Comparison of ENCODE assay signal across 21 cellular contexts in the genomic region with DNA sequence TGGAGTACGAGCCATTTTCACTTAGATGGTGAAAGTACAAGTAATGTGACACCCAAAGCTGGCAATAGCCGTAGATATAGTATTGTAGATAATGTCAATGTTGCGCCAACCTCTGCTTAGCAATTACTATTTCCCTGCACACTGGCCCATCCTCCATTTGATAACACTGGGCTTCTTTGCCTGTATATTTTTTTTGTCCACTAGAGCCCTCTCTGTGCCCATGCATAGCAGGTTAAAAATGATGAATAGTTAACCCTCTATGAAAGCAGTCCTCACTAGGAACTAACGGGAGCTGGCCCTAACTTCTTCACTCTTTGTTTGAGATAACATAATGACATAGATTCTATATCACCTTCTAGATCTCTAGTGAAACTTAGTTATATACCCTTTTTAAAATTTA.
A peak's percentile ranks its signal among the peaks of the same experiment; 100 is the strongest.
DNase-seq lines count a peak whose midpoint lies in the region; ATAC-seq, FAIRE-seq and TF ChIP-seq lines count a peak whose summit lies in the region.
"Had no signal": no experiment of that assay in that cellular context is flagged by ENCODE, and none has a peak within 500 bp of the region (broad histone marks: within the 10 kb centered on the region; RNA-seq: fewer than 3 reads in every experiment).

No MANE protein-coding gene starts in this region.

- H3K23ac ChIP-seq in H9 (ENCODE audit: insufficient read length, low read depth, low read length) = no peak overlapping the region
- no peak overlapping the region for H3K23ac ChIP-seq in neuronal stem cell (ENCODE audit: low read depth, low read length, poor library complexity)

- H3K27me3 ChIP-seq in BE2C = no peaks in the 10 kb centered on the region
- H3K27me3 ChIP-seq in H9 (ENCODE audit: insufficient read depth, low read length) = no peaks in the 10 kb centered on the region
- H3K27me3 ChIP-seq in kidney epithelial cell (ENCODE audit: control insufficient read depth, insufficient read depth, low read length) = no peaks in the 10 kb centered on the region
- H3K27me3 ChIP-seq in neuronal stem cell (ENCODE audit: control insufficient read depth in 3 of 3, insufficient read depth in 3 of 3, low read depth in 1 of 3, low read length in 3 of 3) = no peaks in the 10 kb centered on the region
- H3K27me3 ChIP-seq: Peyer's patch had no signal

- H3K36me3 ChIP-seq in BE2C = no peaks in the 10 kb centered on the region
- no peaks in the 10 kb centered on the region for H3K36me3 ChIP-seq in kidney epithelial cell (ENCODE audit: control insufficient read depth, insufficient read depth, low read length)
- H3K36me3 ChIP-seq in neuronal stem cell (replicated peaks in 1 of 2; ENCODE audit: control insufficient read depth in 2 of 2, insufficient read depth in 2 of 2, low read length in 2 of 2) = no peaks in the 10 kb centered on the region
- H3K36me3 ChIP-seq: Peyer's patch had no signal

- FAIRE-seq in H54 (lab: Jason Lieb, UNC) = no peak

- H3K23me2 ChIP-seq in H9 (ENCODE audit: insufficient read length, low read depth, low read length, poor library complexity, severe bottlenecking) = no peaks in the 10 kb centered on the region

- H2AK5ac ChIP-seq in H9 (ENCODE audit: insufficient read length, low read length) = no peak overlapping the region
- H2AK5ac ChIP-seq in neuronal stem cell (ENCODE audit: low read depth, low read length) = no peak overlapping the region

- H3K9ac ChIP-seq in H9 (ENCODE audit: extremely low read depth, insufficient read length, low read length) (no peak overlapping the region), neuronal stem cell (ENCODE audit: low read depth, low read length, poor library complexity) (no peak overlapping the region)

- H2BK20ac ChIP-seq in H9 (ENCODE audit: low read depth, low read length, poor library complexity, severe bottlenecking) = no peak overlapping the region

- H3K27ac Mint-ChIP-seq in H9 = no peak overlapping the region; a peak in 1 of 7 replicates
- H3K27ac Mint-ChIP-seq: CD4-positive, CD25-positive, alpha-beta regulatory T cell had no signal

- H4K91ac ChIP-seq in H9 (ENCODE audit: insufficient read length, low read depth, low read length) (no peak overlapping the region), neuronal stem cell (ENCODE audit: low read depth, low read length, poor library complexity) (no peak overlapping the region)

- H2BK15ac ChIP-seq in H9 (ENCODE audit: low read depth, low read length) (no peak overlapping the region), neuronal stem cell (ENCODE audit: low read length) (no peak overlapping the region)

- peaks cover 7 to 10% of the 10 kb centered on the region in 2 experiments; a peak in 3 of 4 replicates for H3K4me1 Mint-ChIP-seq in H9
- H3K4me1 Mint-ChIP-seq: CD4-positive, CD25-positive, alpha-beta regulatory T cell had no signal

- TF ChIP-seq CTCF in BE2C (IDR thresholded peaks at IDR 0.05; ENCODE audit: low read depth, low read length) (peak; percentile 52), H9 (conservative IDR thresholded peaks at IDR 0.05) (0 out of 3 replicates have a peak, but pooled peaks have one; percentile 14), kidney epithelial cell (IDR thresholded peaks at IDR 0.05; ENCODE audit: insufficient read depth, low read length, poor library complexity, severe bottlenecking) (peak; percentile 3)

- no peak overlapping the region for H4K5ac ChIP-seq in H9 (ENCODE audit: insufficient read length, low read depth, low read length)

- H3K27me3 Mint-ChIP-seq in H9 (ENCODE audit: low read depth) = no peaks in the 10 kb centered on the region
- H3K27me3 Mint-ChIP-seq: CD4-positive, CD25-positive, alpha-beta regulatory T cell had no signal

- no peaks in the 10 kb centered on the region for H3K79me2 ChIP-seq in H9 (ENCODE audit: insufficient read depth, low read length)

- H3K9me3 ChIP-seq in BE2C = no peaks in the 10 kb centered on the region
- H3K9me3 ChIP-seq in H9 (ENCODE audit: control insufficient read depth, low read depth, low read length) = no peaks in the 10 kb centered on the region
- H3K9me3 ChIP-seq in neuronal stem cell (replicated peaks in 1 of 2; ENCODE audit: control insufficient read depth in 2 of 2, insufficient read depth in 1 of 2, low read depth in 1 of 2, low read length in 2 of 2) = no peaks in the 10 kb centered on the region
- H3K9me3 ChIP-seq: Peyer's patch had no signal

- no peak overlapping the region for H3K4me3 Mint-ChIP-seq in H9
- H3K4me3 Mint-ChIP-seq: CD4-positive, CD25-positive, alpha-beta regulatory T cell had no signal

- H3K27ac ChIP-seq in H9 (ENCODE audit: insufficient read length, low read depth, low read length) (no peak overlapping the region), neuronal stem cell (replicated peaks; ENCODE audit: low read length) (no peak overlapping the region)
- H3K27ac ChIP-seq: Peyer's patch had no signal

- H3T11ph ChIP-seq in H9 (ENCODE audit: low read length) = no peak overlapping the region

- WGBS in H9 (ENCODE audit: extremely low coverage, insufficient read length, low lambda C conversion rate) = no CpG with 5 or more reads among the region's 4 CpGs
- no CpG with 5 or more reads among the region's 4 CpGs for WGBS in neuronal stem cell (ENCODE audit: extremely low coverage in 2 of 2, insufficient read length in 2 of 2, insufficient replicate concordance in 1 of 2), 2 donors

- no peak overlapping the region for H2BK12ac ChIP-seq in H9 (ENCODE audit: insufficient read length, low read depth, low read length)
- no peak overlapping the region for H2BK12ac ChIP-seq in neuronal stem cell (ENCODE audit: low read length)

- no peak overlapping the region for H3K18ac ChIP-seq in H9 (ENCODE audit: insufficient read length, low read depth, low read length)
- no peak overlapping the region for H3K18ac ChIP-seq in neuronal stem cell (ENCODE audit: low read length)

- no peak overlapping the region for H3K4me3 ChIP-seq in BE2C (ENCODE audit: low read depth, low read length)
- no peak overlapping the region for H3K4me3 ChIP-seq in kidney epithelial cell (ENCODE audit: low read depth, low read length)
- no peak overlapping the region for H3K4me3 ChIP-seq in neuronal stem cell (ENCODE audit: low read length in 2 of 2)
- H3K4me3 ChIP-seq: Peyer's patch had no signal

- DNase-seq in BE2C = no peak
- no peak for DNase-seq in H9
- DNase-seq in OCI-M1 (lab: John Stamatoyannopoulos, UW) = peak; percentile 8
- DNase-seq in kidney epithelial cell (ENCODE audit: low read depth) = no peak
- no peak for DNase-seq in neuronal stem cell (ENCODE audit: low spot score)
- DNase-seq in GDM1 (lab: John Stamatoyannopoulos, UW) = no peak
- no peak for DNase-seq in H54 (ENCODE audit: insufficient read length, low spot score)
- DNase-seq: AML-193; CD4-positive, CD25-positive, alpha-beta regulatory T cell; COR-L47; DMS79; HCEC 1CT; Kasumi-1; NCI-H1105 treated with DMSO at 0.1 percent for 48 hours; NCI-H1694; NCI-H2081 treated with DMSO at 0.1 percent for 48 hours; NCI-H2227 treated with DMSO at 0.1 percent for 48 hours; NCI-H510A treated with DMSO at 0.1 percent for 48 hours; Peyer's patch had no signal

- H3K79me1 ChIP-seq in H9 (ENCODE audit: insufficient read depth, low read depth, low read length, poor library complexity, severe bottlenecking) (no peaks in the 10 kb centered on the region), neuronal stem cell (ENCODE audit: low read depth, low read length) (no peaks in the 10 kb centered on the region)

- H3K4me2 ChIP-seq in H9 (ENCODE audit: insufficient read depth, insufficient read length, low read length) (no peak overlapping the region), neuronal stem cell (ENCODE audit: insufficient read depth, low read length, poor library complexity, severe bottlenecking) (no peak overlapping the region)

- H3K4ac ChIP-seq in H9 (ENCODE audit: low read depth, low read length) (no peak overlapping the region), neuronal stem cell (ENCODE audit: low read length) (no peak overlapping the region)

- no peak for ATAC-seq in HG03571 (IDR thresholded peaks at IDR 0.05; ENCODE audit: unreplicated experiment)
- ATAC-seq: Right ventricle myocardium inferior had no signal

- no peak overlapping the region for H2BK5ac ChIP-seq in H9 (ENCODE audit: insufficient read length, low read length)
- H2BK5ac ChIP-seq in neuronal stem cell (ENCODE audit: low read length) = no peak overlapping the region

- H3K14ac ChIP-seq in H9 (ENCODE audit: insufficient read depth, low read length) (no peak overlapping the region), neuronal stem cell (ENCODE audit: low read length) (no peak overlapping the region)

- H3K9me3 Mint-ChIP-seq in H9 = peaks cover 2 to 3% of the 10 kb centered on the region in 2 experiments; a peak in 2 of 5 replicates

- H2AFZ ChIP-seq in H9 (ENCODE audit: low read length) = no peak overlapping the region
- no peak overlapping the region for H2AFZ ChIP-seq in neuronal stem cell (ENCODE audit: low read length)

- H3K4me1 ChIP-seq in BE2C (no peaks in the 10 kb centered on the region; the same call in 1 of the 2 replicates), H9 (ENCODE audit: insufficient read depth, low read length) (no peaks in the 10 kb centered on the region), neuronal stem cell (ENCODE audit: control insufficient read depth in 2 of 2, insufficient read depth in 1 of 2, low read depth in 1 of 2, low read length in 2 of 2) (no peaks in the 10 kb centered on the region)
- H3K4me1 ChIP-seq: Peyer's patch had no signal

- no peak overlapping the region for H3K56ac ChIP-seq in H9 (ENCODE audit: insufficient read length, low read depth, low read length)

- no peak for TF ChIP-seq POLR2A in H54 (IDR thresholded peaks at IDR 0.05; ENCODE audit: low read depth, low read length)

- H4K20me1 ChIP-seq in H9 (ENCODE audit: control insufficient read depth, insufficient read depth, insufficient read length) = no peaks in the 10 kb centered on the region

- H3K36me3 Mint-ChIP-seq in H9 (ENCODE audit: insufficient read depth in 1 of 3, low read depth in 3 of 3) = 0 out of 7 replicates have a peak, but pooled peaks cover 0 to 2% (median 0%) of the 10 kb centered on the region in 3 experiments
- H3K36me3 Mint-ChIP-seq: CD4-positive, CD25-positive, alpha-beta regulatory T cell had no signal

- H2BK120ac ChIP-seq in H9 (ENCODE audit: low read depth, low read length, poor library complexity, severe bottlenecking) (no peak overlapping the region), neuronal stem cell (ENCODE audit: low read depth, low read length) (no peak overlapping the region)

- H4K8ac ChIP-seq in H9 (replicated peaks; ENCODE audit: insufficient read length, low read depth, low read length) = no peak overlapping the region
- H4K8ac ChIP-seq in neuronal stem cell (ENCODE audit: low read depth, low read length) = no peak overlapping the region
